Comparison of ENCODE assay signal across 8 cellular contexts in the genomic region with DNA sequence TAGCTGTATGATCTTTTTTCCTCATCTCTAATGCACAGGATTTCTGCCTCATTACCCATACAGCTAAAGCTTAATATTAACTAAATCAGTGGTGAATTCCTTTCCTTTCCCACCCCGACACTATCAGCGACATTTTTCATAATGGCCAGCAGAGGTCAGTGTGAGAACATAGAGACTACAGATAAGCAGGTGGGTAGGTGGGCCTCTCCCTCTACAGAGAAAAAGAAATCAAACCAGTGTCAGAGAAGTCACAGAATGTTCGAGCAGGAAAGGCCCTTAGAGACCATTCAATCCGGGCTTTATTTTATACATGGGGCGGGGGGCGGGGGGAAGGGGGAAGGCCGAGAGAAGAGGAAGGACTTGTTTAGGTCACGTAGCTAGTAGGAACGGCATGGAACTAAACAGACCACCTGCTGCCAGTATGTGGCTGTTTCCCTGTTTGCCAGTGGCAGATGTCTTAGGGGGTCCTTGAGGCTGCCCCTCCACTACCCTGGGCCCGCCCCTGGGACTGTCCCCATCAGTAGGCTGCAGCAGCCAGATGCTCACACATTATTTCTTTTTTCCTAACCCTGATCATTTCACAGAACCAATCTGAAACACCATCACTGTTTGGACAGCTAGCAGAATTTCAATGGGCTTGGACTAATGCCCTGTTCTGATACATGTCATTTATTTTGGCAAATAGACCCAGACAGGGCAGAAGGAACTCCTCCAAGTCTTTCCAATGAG.
DNase-seq lines count a peak whose midpoint lies in the region; ATAC-seq and TF ChIP-seq lines count a peak whose summit lies in the region.

No MANE protein-coding gene starts in this region.

- no peak for TF ChIP-seq POLR2A in heart left ventricle (IDR thresholded peaks at IDR 0.05)

- H3K4me1 ChIP-seq in heart left ventricle = peaks cover 0 to 12% (median 0%) of the 10 kb centered on the region in 12 donors
- H3K4me1 ChIP-seq in right atrium auricular region = peaks cover 0 to 13% of the 10 kb centered on the region in 2 donors

- WGBS in heart left ventricle, 4 donors = 9 to 23% (median 20%) methylated on average over 10 of the region's 10 CpGs

- peaks cover 0 to 48% (median 0%) of the 10 kb centered on the region in 9 donors for H3K27me3 ChIP-seq in heart left ventricle
- H3K27me3 ChIP-seq in right atrium auricular region = no peaks in the 10 kb centered on the region

- H3K4me3 ChIP-seq in heart left ventricle = no peak overlapping the region
- no peak overlapping the region for H3K4me3 ChIP-seq in right atrium auricular region

- intact Hi-C loops in heart left ventricle (cut with DNase I) = loop anchor here (2.0 to 10.0 kb wide), 5 partner anchors 77 to 312 kb away; no protein-coding TSS in a partner anchor

- H3K9me3 ChIP-seq in heart left ventricle (no peaks in the 10 kb centered on the region), right atrium auricular region (no peaks in the 10 kb centered on the region)

- peak; percentile 33 to 60 (median 48) for TF ChIP-seq CTCF in heart left ventricle (IDR thresholded peaks at IDR 0.05)
- TF ChIP-seq CTCF in right atrium auricular region (IDR thresholded peaks at IDR 0.05) = peak in 1 of 2 donors; percentile 68

- ATAC-seq in heart left ventricle (peak; percentile 25 to 62 (median 48)), HG02884 (IDR thresholded peaks at IDR 0.05; ENCODE audit: unreplicated experiment) (peak; percentile 65), GM18519 (IDR thresholded peaks at IDR 0.05; ENCODE audit: low FRiP score, unreplicated experiment) (no peak)

- H3K27ac ChIP-seq in heart left ventricle (peak overlapping the region in 1 of 12 donors; percentile 24), right atrium auricular region (no peak overlapping the region)

- H3K36me3 ChIP-seq in heart left ventricle = no peaks in the 10 kb centered on the region
- no peaks in the 10 kb centered on the region for H3K36me3 ChIP-seq in right atrium auricular region

- DNase-seq in heart left ventricle (no peak), right atrium auricular region (ENCODE audit: low spot score) (no peak), NCI-H524 treated with DMSO at 0.1 percent for 48 hours (lab: John Stamatoyannopoulos, UW) (peak; percentile 95), dermis blood vessel endothelial cell (peak; percentile 58), myocyte (ENCODE audit: low read depth) (peak; percentile 48), SKM-1 (lab: John Stamatoyannopoulos, UW; ENCODE audit: unreplicated experiment) (no peak)

Comparison
In these comparisons a context has a peak if more than half of its experiments do, and no peak if none do; other contexts are left out.
1. DNase-seq: peak in NCI-H524 treated with DMSO at 0.1 percent for 48 hours (single experiment), dermis blood vessel endothelial cell (single experiment) and myocyte (single experiment); none in heart left ventricle (0 of 5), right atrium auricular region (single experiment) and SKM-1 (single experiment).